ENCODE assay signal across 1 cellular context in genomic region chr15:40217166-40217785, GRCh38.
A peak's percentile ranks its signal among the peaks of the same experiment; 100 is the strongest.
TF ChIP-seq lines count a peak whose summit lies in the region.

No MANE protein-coding gene starts in this region.

TF ChIP-seq in K562, 482 proteins besides CTCF, POLR2A, EP300 and RAD21:
- TF ChIP-seq PBX2 (CRISPR knock-in tag; IDR thresholded peaks at IDR 0.05; ENCODE audit: low read depth): no peak
- TF ChIP-seq PBX2 (tag; conservative IDR thresholded peaks at IDR 0.05; ENCODE audit: low read depth): 0 out of 2 replicates have a peak, but pooled peaks have one; percentile 28
- TF ChIP-seq ZNF384 (IDR thresholded peaks at IDR 0.05; ENCODE audit: low read depth, low read length): peak; percentile 97
- 0 out of 2 replicates have a peak, but pooled peaks have one; percentile 50 for TF ChIP-seq ARID2 (IDR thresholded peaks at IDR 0.05)
- no peak for TF ChIP-seq CBX1 (IDR thresholded peaks at IDR 0.05; ENCODE audit: low read depth)
- no peak for TF ChIP-seq NFRKB (IDR thresholded peaks at IDR 0.05; ENCODE audit: low read depth)
- TF ChIP-seq GABPB2 (CRISPR knock-in tag; conservative IDR thresholded peaks at IDR 0.05): no peak
- no peak for TF ChIP-seq PKNOX1 (IDR thresholded peaks at IDR 0.05)
- TF ChIP-seq CC2D1A (IDR thresholded peaks at IDR 0.05): peak; percentile 65
- no peak for TF ChIP-seq ZNF780A (CRISPR knock-in tag; IDR thresholded peaks at IDR 0.05)
- TF ChIP-seq TBL1XR1 (IDR thresholded peaks at IDR 0.05; ENCODE audit: low read length in 2 of 2): peak in 1 of 2 experiments; percentile 13; a peak in 1 of 4 replicates
- peak in 1 of 2 experiments; percentile 10; a peak in 1 of 4 replicates for TF ChIP-seq RCOR1 (IDR thresholded peaks at IDR 0.05; ENCODE audit: borderline replicate concordance in 1 of 2, low read depth in 2 of 2, low read length in 2 of 2)
- TF ChIP-seq MAZ (CRISPR knock-in tag; conservative IDR thresholded peaks at IDR 0.05 in 1 of 2, IDR thresholded peaks at IDR 0.05 in 1 of 2): 0 out of 4 replicates have a peak, but pooled peaks of 1 of the 2 experiments have one; percentile 18
- peak; percentile 54; the same call in 1 of the 2 replicates for TF ChIP-seq TEAD4 (IDR thresholded peaks at IDR 0.05; ENCODE audit: low read length)
- no peak for TF ChIP-seq TEAD4 (CRISPR knock-in tag; IDR thresholded peaks at IDR 0.05; ENCODE audit: borderline replicate concordance)
- peak in 1 of 2 experiments; percentile 59; a peak in 1 of 4 replicates for TF ChIP-seq TEAD1 (CRISPR knock-in tag; IDR thresholded peaks at IDR 0.05)
- peak; percentile 82 for TF ChIP-seq SMC3 (conservative IDR thresholded peaks at IDR 0.05; ENCODE audit: insufficient read depth, low read depth, low read length)
- TF ChIP-seq DEAF1 (CRISPR knock-in tag; IDR thresholded peaks at IDR 0.05): peak; percentile 76
- TF ChIP-seq JUN (IDR thresholded peaks at IDR 0.05; ENCODE audit: borderline replicate concordance, low read depth, low read length): no peak
- TF ChIP-seq JUN (CRISPR knock-in tag; IDR thresholded peaks at IDR 0.05; ENCODE audit: borderline replicate concordance): no peak
- TF ChIP-seq GTF2B (IDR thresholded peaks at IDR 0.05; ENCODE audit: extremely low read depth, insufficient read length): no peak
- TF ChIP-seq JUND (IDR thresholded peaks at IDR 0.05; ENCODE audit: borderline replicate concordance, low read depth, low read length): peak; percentile 26; the same call in 1 of the 2 replicates
- no peak for TF ChIP-seq JUND (tag; IDR thresholded peaks at IDR 0.05; ENCODE audit: borderline replicate concordance, low read depth, low read length)
- 0 out of 2 replicates have a peak, but pooled peaks have one; percentile 51 for TF ChIP-seq ELF1 (tag; IDR thresholded peaks at IDR 0.05)
- TF ChIP-seq CEBPB (tag; IDR thresholded peaks at IDR 0.05): no peak
